ENCODE assay signal across 7 cellular contexts in the genomic region with DNA sequence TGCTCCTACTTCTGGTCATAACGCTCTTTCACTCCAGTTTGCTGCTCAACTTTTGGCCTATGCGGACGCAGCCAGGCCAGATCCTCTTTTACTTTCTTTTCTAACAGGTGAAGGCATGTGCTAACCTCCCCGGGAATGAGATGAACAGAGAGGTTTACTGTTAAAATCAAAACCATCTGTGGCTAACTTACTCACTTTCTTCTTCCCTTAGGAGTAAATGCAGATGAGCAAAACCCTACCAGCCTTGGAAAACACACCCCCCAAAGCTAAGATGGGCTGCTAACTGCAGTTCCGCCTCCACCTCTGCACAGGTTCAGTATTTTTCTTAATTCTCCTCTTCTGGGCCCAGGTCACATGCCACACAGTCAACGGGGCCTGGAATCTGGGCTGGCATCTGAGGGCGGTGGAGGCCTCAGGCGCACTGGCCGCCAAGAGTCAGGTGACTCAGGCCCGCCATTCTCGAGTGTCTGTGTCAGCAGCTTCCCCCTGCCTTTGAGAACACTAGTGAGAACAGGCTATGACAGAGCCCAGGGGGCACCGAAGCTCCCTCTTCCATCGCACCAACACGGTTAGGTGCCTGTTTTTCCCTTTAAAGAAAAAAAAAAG.
A peak's percentile ranks its signal among the peaks of the same experiment; 100 is the strongest.
DNase-seq lines count a peak whose midpoint lies in the region; ATAC-seq lines count a peak whose summit lies in the region.

No MANE protein-coding gene starts in this region.

- ATAC-seq in GM21367 (IDR thresholded peaks at IDR 0.05; ENCODE audit: unreplicated experiment) (peak; percentile 47), HG03575 (IDR thresholded peaks at IDR 0.05; ENCODE audit: extremely low read depth, insufficient number of reproducible peaks, low FRiP score, unreplicated experiment) (peak; percentile 42)
- ATAC-seq in stimulated activated effector memory CD8-positive, alpha-beta T cell treated with anti-CD3 and anti-CD28 coated beads, Interleukin-12 subunit alpha, Interleukin-12 subunit beta, amount 100 ng/mL, for 72 hours: peak; percentile 85

- H3K9me3 Mint-ChIP-seq in activated naive CD4-positive, alpha-beta T cell treated with anti-CD3 and anti-CD28 coated beads, Interleukin-2, amount 10 ng/mL, durations not matched to agents 7 days and 5 days: no peaks in the 10 kb centered on the region
- H3K9me3 Mint-ChIP-seq in stimulated activated effector memory CD8-positive, alpha-beta T cell treated with anti-CD3 and anti-CD28 coated beads, Interleukin-12 subunit alpha, Interleukin-12 subunit beta, amount 100 ng/mL, for 72 hours: no peaks in the 10 kb centered on the region

- H3K27ac Mint-ChIP-seq in activated naive CD4-positive, alpha-beta T cell treated with anti-CD3 and anti-CD28 coated beads, Interleukin-2, amount 10 ng/mL, durations not matched to agents 7 days and 5 days: peak overlapping the region; percentile 86
- peak overlapping the region; percentile 92 for H3K27ac Mint-ChIP-seq in stimulated activated effector memory CD8-positive, alpha-beta T cell treated with anti-CD3 and anti-CD28 coated beads, Interleukin-12 subunit alpha, Interleukin-12 subunit beta, amount 100 ng/mL, for 72 hours

- DNase-seq in activated naive CD4-positive, alpha-beta T cell treated with anti-CD3 and anti-CD28 coated beads, Interleukin-2, amount 10 ng/mL, durations not matched to agents 7 days and 5 days: peak; percentile 57
- DNase-seq in iris pigment epithelial cell (ENCODE audit: low read depth) (peak; percentile 73), NCI-H187 treated with DMSO at 0.1 percent for 48 hours (lab: John Stamatoyannopoulos, UW) (no peak), KG1 (lab: John Stamatoyannopoulos, UW) (no peak)
- DNase-seq in stimulated activated effector memory CD8-positive, alpha-beta T cell treated with anti-CD3 and anti-CD28 coated beads, Interleukin-12 subunit alpha, Interleukin-12 subunit beta, amount 100 ng/mL, for 72 hours (ENCODE audit: low spot score in 2 of 2): peak; percentile 56 to 83

- peak overlapping the region; percentile 21 for H3K4me3 Mint-ChIP-seq in activated naive CD4-positive, alpha-beta T cell treated with anti-CD3 and anti-CD28 coated beads, Interleukin-2, amount 10 ng/mL, durations not matched to agents 7 days and 5 days
- peak overlapping the region; percentile 89 for H3K4me3 Mint-ChIP-seq in stimulated activated effector memory CD8-positive, alpha-beta T cell treated with anti-CD3 and anti-CD28 coated beads, Interleukin-12 subunit alpha, Interleukin-12 subunit beta, amount 100 ng/mL, for 72 hours

- peaks cover 90% of the 10 kb centered on the region for H3K4me1 Mint-ChIP-seq in activated naive CD4-positive, alpha-beta T cell treated with anti-CD3 and anti-CD28 coated beads, Interleukin-2, amount 10 ng/mL, durations not matched to agents 7 days and 5 days
- peaks cover 97% of the 10 kb centered on the region for H3K4me1 Mint-ChIP-seq in stimulated activated effector memory CD8-positive, alpha-beta T cell treated with anti-CD3 and anti-CD28 coated beads, Interleukin-12 subunit alpha, Interleukin-12 subunit beta, amount 100 ng/mL, for 72 hours

- no peaks in the 10 kb centered on the region for H3K27me3 Mint-ChIP-seq in activated naive CD4-positive, alpha-beta T cell treated with anti-CD3 and anti-CD28 coated beads, Interleukin-2, amount 10 ng/mL, durations not matched to agents 7 days and 5 days

- H3K36me3 Mint-ChIP-seq in activated naive CD4-positive, alpha-beta T cell treated with anti-CD3 and anti-CD28 coated beads, Interleukin-2, amount 10 ng/mL, durations not matched to agents 7 days and 5 days: peaks cover 49% of the 10 kb centered on the region
- H3K36me3 Mint-ChIP-seq in stimulated activated effector memory CD8-positive, alpha-beta T cell treated with anti-CD3 and anti-CD28 coated beads, Interleukin-12 subunit alpha, Interleukin-12 subunit beta, amount 100 ng/mL, for 72 hours: peaks cover 22% of the 10 kb centered on the region

- CTCF ChIA-PET in activated naive CD4-positive, alpha-beta T cell treated with anti-CD3 and anti-CD28 coated beads, Interleukin-2, amount 10 ng/mL, durations not matched to agents 7 days and 5 days (lab: Charles Lee): interaction anchor here (0.8 to 5.3 kb wide), 5 partner anchors 8 to 202 kb away, joined by 3 to 34 read pairs (median 3); no protein-coding TSS in a partner anchor

Comparison
In these comparisons a context has a peak if more than half of its experiments do, and no peak if none do; other contexts are left out.
1. DNase-seq: peak in activated naive CD4-positive, alpha-beta T cell treated with anti-CD3 and anti-CD28 coated beads, Interleukin-2, amount 10 ng/mL, durations not matched to agents 7 days and 5 days (single experiment), iris pigment epithelial cell (single experiment) and stimulated activated effector memory CD8-positive, alpha-beta T cell treated with anti-CD3 and anti-CD28 coated beads, Interleukin-12 subunit alpha, Interleukin-12 subunit beta, amount 100 ng/mL, for 72 hours (2 of 2); none in NCI-H187 treated with DMSO at 0.1 percent for 48 hours (single experiment) and KG1 (single experiment).
2. Peak in every context shown above with its lines, with median percentiles within 50 percentile points of each other: ATAC-seq.